1 cellular context compared by ENCODE assay signal in genomic region chr7:137304624-137305235, GRCh38.
TF ChIP-seq lines count a peak whose summit lies in the region.

No MANE protein-coding gene starts in this region.

TF ChIP-seq in WTC11, 78 proteins besides CTCF, POLR2A, EP300 and RAD21 (continued from another document):
- TF ChIP-seq ZNF532 (CRISPR knock-in tag; IDR thresholded peaks at IDR 0.05; ENCODE audit: borderline replicate concordance) (no peak), NR2C2 (CRISPR knock-in tag; IDR thresholded peaks at IDR 0.05) (no peak), TEAD1 (CRISPR knock-in tag; IDR thresholded peaks at IDR 0.05) (no peak), USF2 (CRISPR knock-in tag; IDR thresholded peaks at IDR 0.05) (no peak), ARID4B (CRISPR knock-in tag; IDR thresholded peaks at IDR 0.05; ENCODE audit: borderline replicate concordance) (no peak)
